16 cellular contexts compared by ENCODE assay signal in the genomic region with DNA sequence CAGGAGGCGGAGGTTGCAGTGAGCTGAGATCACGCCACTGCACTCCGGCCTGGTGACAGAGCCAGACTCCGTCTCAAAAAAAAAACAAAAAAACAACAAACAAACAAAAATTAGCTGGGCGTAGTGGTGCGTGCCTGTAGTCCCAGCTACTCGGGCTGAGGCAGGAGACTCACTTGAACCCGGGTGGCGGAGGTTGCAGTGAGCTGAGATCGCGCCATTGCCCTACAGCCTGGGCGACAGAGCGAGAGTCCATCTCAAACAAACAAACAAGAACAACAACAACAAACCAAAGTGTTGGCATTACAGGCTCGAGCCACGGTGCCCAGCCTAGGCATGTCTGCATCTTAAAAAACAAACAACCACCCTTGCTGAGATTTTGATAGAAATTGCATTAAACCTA. TPM values are rescaled to one million over a fixed set of nuclear protein-coding genes. Genes with fewer than 3 reads are reported as not detected.
"Had no signal": no experiment of that assay in that cellular context is flagged by ENCODE, and none has a peak within 500 bp of the region (broad histone marks: within the 10 kb centered on the region; RNA-seq: fewer than 3 reads in every experiment).

No MANE protein-coding gene starts in this region.

- H3K4me3 Mint-ChIP-seq: nephron had no signal

- H3K9me3 Mint-ChIP-seq: nephron had no signal

- ATAC-seq: esophagus mucosa, heart left ventricle, right cardiac atrium had no signal

- H3K4me1 Mint-ChIP-seq: nephron had no signal

- DNase-seq: cortex of kidney; dorsolateral prefrontal cortex; effector CD8-positive, alpha-beta T cell; heart left ventricle; hippocampal formation; kidney glomerular epithelial cell; ovary; small intestine; stimulated activated CD4-positive, alpha-beta T cell treated with anti-CD3 and anti-CD28 coated beads, Interleukin-2, amount 100 ng/mL, for 48 hours; stimulated activated naive CD4-positive, alpha-beta T cell treated with Interleukin-2 at 50 U/mL for 16 hours; trophoblast cell had no signal

RNA-seq across cellular contexts. Expression of gene CDHR2, which starts 24.2 kb away (rescaled TPM):
- total RNA-seq: esophagus mucosa, glomerular endothelial cell, lung microvascular endothelial cell had no signal
